1 cellular context compared by ENCODE assay signal in genomic region chr1:21295059-21295401, GRCh38.
TF ChIP-seq lines count a peak whose summit lies in the region.

No MANE protein-coding gene starts in this region.

TF ChIP-seq in K562, 482 proteins besides CTCF, POLR2A, EP300 and RAD21 (continued from another document and continues in another):
- TF ChIP-seq ZBTB40 (IDR thresholded peaks at IDR 0.05) (no peak), ZBTB40 (CRISPR knock-in tag; IDR thresholded peaks at IDR 0.05) (no peak), RBM34 (IDR thresholded peaks at IDR 0.05; ENCODE audit: borderline replicate concordance, insufficient read depth, low read length) (no peak), FOXA1 (IDR thresholded peaks at IDR 0.05; ENCODE audit: borderline replicate concordance) (no peak), ILF3 (IDR thresholded peaks at IDR 0.05; ENCODE audit: borderline replicate concordance) (no peak), NR1H2 (CRISPR knock-in tag; IDR thresholded peaks at IDR 0.05) (no peak), ZNF23 (CRISPR knock-in tag; IDR thresholded peaks at IDR 0.05) (no peak), TEAD4 (IDR thresholded peaks at IDR 0.05; ENCODE audit: low read length) (peak; percentile 77), TEAD4 (CRISPR knock-in tag; IDR thresholded peaks at IDR 0.05; ENCODE audit: borderline replicate concordance) (no peak), RFX7 (CRISPR knock-in tag; IDR thresholded peaks at IDR 0.05) (no peak), MCM7 (IDR thresholded peaks at IDR 0.05) (no peak), SPI1 (IDR thresholded peaks at IDR 0.05; ENCODE audit: borderline replicate concordance, low read depth, low read length) (no peak), SAFB (IDR thresholded peaks at IDR 0.05; ENCODE audit: borderline replicate concordance, low read depth, low read length) (no peak), RBM15 (IDR thresholded peaks at IDR 0.05; ENCODE audit: insufficient read depth, low read length) (no peak), L3MBTL2 (IDR thresholded peaks at IDR 0.05) (no peak), ZBTB8A (IDR thresholded peaks at IDR 0.05; ENCODE audit: partially characterized antibody) (no peak), MIER1 (IDR thresholded peaks at IDR 0.05; ENCODE audit: low read depth) (no peak), ZNF407 (IDR thresholded peaks at IDR 0.05; ENCODE audit: low read depth) (no peak), PBX2 (CRISPR knock-in tag; IDR thresholded peaks at IDR 0.05; ENCODE audit: low read depth) (no peak), PBX2 (tag; conservative IDR thresholded peaks at IDR 0.05; ENCODE audit: low read depth) (peak; percentile 88), IRF9 (tag; IDR thresholded peaks at IDR 0.05) (no peak), E2F8 (IDR thresholded peaks at IDR 0.05; ENCODE audit: low read depth, partially characterized antibody) (no peak), KAT8 (IDR thresholded peaks at IDR 0.05; ENCODE audit: low read depth) (no peak), NR2F6 (CRISPR knock-in tag; IDR thresholded peaks at IDR 0.05) (no peak), CBFA2T2 (conservative IDR thresholded peaks at IDR 0.05) (peak; percentile 85), CBX2 (IDR thresholded peaks at IDR 0.05; ENCODE audit: insufficient read depth, low read length, poor library complexity, severe bottlenecking) (no peak), SMARCE1 (IDR thresholded peaks at IDR 0.05) (peak; percentile 80), ZEB2 (IDR thresholded peaks at IDR 0.05) (peak; percentile 66; the same call in 1 of the 2 replicates), ERF (CRISPR knock-in tag; IDR thresholded peaks at IDR 0.05) (no peak), XRCC4 (IDR thresholded peaks at IDR 0.05; ENCODE audit: extremely low read depth, insufficient read depth, insufficient read length) (no peak), SREBF2 (CRISPR knock-in tag; IDR thresholded peaks at IDR 0.05) (no peak), EWSR1 (IDR thresholded peaks at IDR 0.05; ENCODE audit: borderline replicate concordance, low read depth, partially characterized antibody) (no peak), PTTG1 (tag; IDR thresholded peaks at IDR 0.05; ENCODE audit: low read depth) (no peak), ADNP (tag; IDR thresholded peaks at IDR 0.05) (peak; percentile 96), RCOR1 (IDR thresholded peaks at IDR 0.05; ENCODE audit: borderline replicate concordance in 1 of 2, low read depth in 2 of 2, low read length in 2 of 2) (peak in 1 of 2 experiments; percentile 84; a peak in 2 of 4 replicates), MTA3 (IDR thresholded peaks at IDR 0.05; ENCODE audit: borderline replicate concordance) (no peak), KHSRP (IDR thresholded peaks at IDR 0.05) (no peak), PPARD (CRISPR knock-in tag; IDR thresholded peaks at IDR 0.05) (no peak), ZFX (CRISPR knock-in tag; IDR thresholded peaks at IDR 0.05) (no peak), HNRNPL (IDR thresholded peaks at IDR 0.05; ENCODE audit: low read depth, low read length) (no peak), TAL1 (IDR thresholded peaks at IDR 0.05) (peak; percentile 48)
